Comparison of ENCODE assay signal across 1 cellular context in genomic region chr5:78496373-78496772, GRCh38.
TF ChIP-seq lines count a peak whose summit lies in the region.

No MANE protein-coding gene starts in this region.

TF ChIP-seq in SK-N-SH treated with all-trans-retinoic acid at 6 μM for 48 hours, 23 proteins besides CTCF, POLR2A, EP300 and RAD21 (continued from another document):
- TF ChIP-seq SNAI2 (CRISPR knock-in tag; IDR thresholded peaks at IDR 0.05): no peak
